23 cellular contexts compared by ENCODE assay signal in the genomic region with DNA sequence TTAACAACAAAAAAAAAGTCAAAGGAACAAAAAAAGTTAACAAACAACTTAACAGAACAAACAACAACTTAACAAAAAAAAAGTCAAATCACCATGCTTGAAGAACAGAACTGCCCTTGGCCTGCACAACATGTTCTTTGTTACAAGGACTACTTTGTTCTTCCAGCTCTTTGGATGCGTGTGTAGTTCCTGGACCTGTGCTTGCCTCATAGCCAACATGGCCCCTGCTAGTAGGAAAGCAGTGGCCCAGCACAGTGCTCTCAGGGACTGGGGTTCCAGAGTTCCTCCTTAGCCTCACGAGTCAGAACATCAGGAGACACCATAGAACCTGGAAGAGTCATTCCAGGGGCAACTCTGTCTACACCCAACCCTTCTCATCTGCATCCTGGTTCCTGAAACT. TPM values are rescaled to one million over a fixed set of nuclear protein-coding genes. Genes with fewer than 3 reads are reported as not detected.
"Had no signal": no experiment of that assay in that cellular context is flagged by ENCODE, and none has a peak within 500 bp of the region (broad histone marks: within the 10 kb centered on the region; RNA-seq: fewer than 3 reads in every experiment).

No MANE protein-coding gene starts in this region.

- ATAC-seq: activated CD8-positive, alpha-beta T cell treated with anti-CD3 and anti-CD28 coated beads, Interleukin-2, amount 10 ng/mL, durations not matched to agents 7 days and 5 days; esophagus mucosa; heart right ventricle; left lung; right cardiac atrium; T-cell had no signal

- H3K4me1 ChIP-seq: heart right ventricle, left lung, psoas muscle, testis, upper lobe of left lung had no signal

- H3K4me3 ChIP-seq: heart right ventricle, left lung, ovary, psoas muscle, skin epidermis, testis, upper lobe of left lung had no signal

- H3K27me3 Mint-ChIP-seq: activated CD4-positive, alpha-beta T cell treated with anti-CD3 and anti-CD28 coated beads, Interleukin-2, amount 10 ng/mL, durations not matched to agents 7 days and 5 days; activated T-cell treated with anti-CD3 and anti-CD28 coated beads, Interleukin-2, amount 50 U/mL, for 24 hours; T-cell had no signal

- H3K27ac Mint-ChIP-seq: activated CD4-positive, alpha-beta T cell treated with anti-CD3 and anti-CD28 coated beads, Interleukin-2, amount 10 ng/mL, durations not matched to agents 7 days and 5 days; activated CD8-positive, alpha-beta T cell treated with anti-CD3 and anti-CD28 coated beads, Interleukin-2, amount 10 ng/mL, durations not matched to agents 7 days and 5 days; activated T-cell treated with anti-CD3 and anti-CD28 coated beads, Interleukin-2, amount 50 U/mL, for 24 hours; T-cell had no signal

- H3K9me3 ChIP-seq: left lung, psoas muscle, testis, upper lobe of left lung had no signal

- H3K4me1 Mint-ChIP-seq: activated CD4-positive, alpha-beta T cell treated with anti-CD3 and anti-CD28 coated beads, Interleukin-2, amount 10 ng/mL, durations not matched to agents 7 days and 5 days; T-cell had no signal

- H3K9me3 Mint-ChIP-seq: activated CD4-positive, alpha-beta T cell treated with anti-CD3 and anti-CD28 coated beads, Interleukin-2, amount 10 ng/mL, durations not matched to agents 7 days and 5 days had no signal

- H3K36me3 ChIP-seq: heart right ventricle, left lung, ovary, upper lobe of left lung had no signal

- H3K27ac ChIP-seq: heart right ventricle, left lung, ovary, psoas muscle, skin epidermis, testis, upper lobe of left lung had no signal

- H3K36me3 Mint-ChIP-seq: T-cell had no signal

- H3K27me3 ChIP-seq: heart right ventricle, left lung, ovary, testis, upper lobe of left lung had no signal

- DNase-seq: activated CD4-positive, alpha-beta T cell treated with anti-CD3 and anti-CD28 coated beads, Interleukin-2, amount 10 ng/mL, durations not matched to agents 7 days and 5 days; activated CD4-positive, CD25-positive, alpha-beta regulatory T cell; activated CD8-positive, alpha-beta T cell treated with anti-CD3 and anti-CD28 coated beads, Interleukin-2, amount 10 ng/mL, durations not matched to agents 7 days and 5 days; activated effector memory CD4-positive, alpha-beta T cell treated with Interleukin-2 at 50 U/mL for 16 hours; activated naive CD4-positive, alpha-beta T cell treated with anti-CD3 and anti-CD28 coated beads, Interleukin-2, amount 50 U/mL, for 16 hours; activated T-cell treated with anti-CD3 and anti-CD28 coated beads, Interleukin-2, amount 50 U/mL, for 24 hours; aorta; cortex of kidney; effector CD4-positive, alpha-beta T cell; heart right ventricle; left lung; ovary; psoas muscle; right cardiac atrium; stimulated activated CD4-positive, alpha-beta T cell treated with anti-CD3 and anti-CD28 coated beads, Interleukin-4, amount 100 ng/mL, for 1 hour; T-cell; testis; upper lobe of left lung had no signal

- H3K4me3 Mint-ChIP-seq: activated CD4-positive, alpha-beta T cell treated with anti-CD3 and anti-CD28 coated beads, Interleukin-2, amount 10 ng/mL, durations not matched to agents 7 days and 5 days; activated CD8-positive, alpha-beta T cell treated with anti-CD3 and anti-CD28 coated beads, Interleukin-2, amount 10 ng/mL, durations not matched to agents 7 days and 5 days; activated T-cell treated with anti-CD3 and anti-CD28 coated beads, Interleukin-2, amount 50 U/mL, for 24 hours; T-cell had no signal

RNA-seq across cellular contexts. Expression of gene STRIT1, which starts 10.9 kb away (rescaled TPM):
- total RNA-seq: activated CD4-positive, alpha-beta T cell treated with anti-CD3 and anti-CD28 coated beads, Interleukin-2, amount 10 ng/mL, durations not matched to agents 7 days and 5 days; activated CD8-positive, alpha-beta T cell treated with anti-CD3 and anti-CD28 coated beads, Interleukin-2, amount 10 ng/mL, durations not matched to agents 7 days and 5 days; aorta; esophagus mucosa; kidney epithelial cell; left lung; lung microvascular endothelial cell; mononuclear cell; ovary; T-cell; testis had no signal
- polyA plus RNA-seq: ovary had no signal
